ENCODE assay signal across 8 cellular contexts in the genomic region with DNA sequence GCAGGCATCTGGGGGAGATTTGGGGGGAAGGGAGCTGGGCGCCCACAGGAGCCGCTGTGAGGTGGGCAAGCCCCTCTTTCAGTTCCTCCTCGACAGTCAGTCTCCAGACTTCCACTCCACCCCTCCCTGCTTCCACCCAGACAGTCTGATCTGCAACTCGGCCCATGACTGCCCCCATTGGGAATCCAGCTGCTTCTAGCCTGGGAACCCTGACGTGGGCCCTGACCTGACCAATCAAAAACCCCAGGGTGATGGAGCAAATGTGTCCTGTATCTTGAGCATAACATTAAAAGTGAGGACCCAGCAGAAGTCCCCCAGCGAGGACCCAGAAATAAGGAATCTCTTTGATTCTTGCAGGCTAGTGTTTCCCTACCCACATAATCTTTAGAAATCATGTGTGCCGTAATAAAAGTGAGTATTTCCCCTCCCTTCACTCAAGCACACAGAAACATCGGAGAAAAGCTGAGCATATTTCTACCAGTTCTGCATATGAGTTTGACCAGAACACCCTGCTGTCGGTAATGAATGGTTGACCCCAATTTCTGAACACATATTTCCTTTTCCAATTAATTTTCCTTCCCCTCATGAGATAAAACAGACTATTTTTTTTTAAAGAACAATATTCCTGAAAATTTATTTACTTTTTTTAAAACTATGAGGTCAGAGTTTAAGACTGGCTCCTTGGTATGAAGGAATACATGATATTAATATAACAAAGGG. TPM values are rescaled to one million over a fixed set of nuclear protein-coding genes. Genes with fewer than 3 reads are reported as not detected.
DNase-seq lines count a peak whose midpoint lies in the region; ATAC-seq, FAIRE-seq and TF ChIP-seq lines count a peak whose summit lies in the region.

No MANE protein-coding gene starts in this region.

- H3K4me1 ChIP-seq in heart left ventricle (peaks cover 17 to 98% (median 85%) of the 10 kb centered on the region in 12 donors), tibial nerve (peaks cover 0 to 91% (median 39%) of the 10 kb centered on the region in 4 donors)

- peaks cover 8% of the 10 kb centered on the region for H3K36me3 Mint-ChIP-seq in activated naive CD4-positive, alpha-beta T cell treated with anti-CD3 and anti-CD28 coated beads for 36 hours (ENCODE audit: low read depth)

- peak overlapping the region; percentile 82 for H3K27ac ChIP-seq in SK-N-MC
- H3K27ac ChIP-seq in heart left ventricle: peak overlapping the region in 11 of 12 donors; percentile 46 to 99 (median 96)
- H3K27ac ChIP-seq in tibial nerve: peak overlapping the region; percentile 3 to 95 (median 71)

- H3K27me3 ChIP-seq in heart left ventricle (no peaks in the 10 kb centered on the region), tibial nerve (no peaks in the 10 kb centered on the region)

- H3K9ac ChIP-seq in SK-N-MC (ENCODE audit: insufficient read length): no peak overlapping the region

- 29 to 53% (median 40%) methylated on average over 9 of the region's 9 CpGs for WGBS in heart left ventricle, 4 donors
- 34 to 35% methylated on average over 9 of the region's 9 CpGs for WGBS in tibial nerve, 2 donors

- H3K27ac Mint-ChIP-seq in activated naive CD4-positive, alpha-beta T cell treated with anti-CD3 and anti-CD28 coated beads for 36 hours: no peak overlapping the region

- TF ChIP-seq POLR2A in GM12891 (IDR thresholded peaks at IDR 0.05; ENCODE audit: low read depth, low read length) (no peak), heart left ventricle (IDR thresholded peaks at IDR 0.05) (peak in 1 of 2 donors; percentile 17), tibial nerve (IDR thresholded peaks at IDR 0.05) (no peak)

- peaks cover 6% of the 10 kb centered on the region for H3K9me3 Mint-ChIP-seq in activated naive CD4-positive, alpha-beta T cell treated with anti-CD3 and anti-CD28 coated beads for 36 hours

- H3K36me3 ChIP-seq in SK-N-MC (ENCODE audit: insufficient read depth, low read length): peaks cover 60% of the 10 kb centered on the region
- peaks cover 0 to 50% (median 35%) of the 10 kb centered on the region in 9 donors for H3K36me3 ChIP-seq in heart left ventricle
- peaks cover 0 to 31% (median 0%) of the 10 kb centered on the region in 3 donors for H3K36me3 ChIP-seq in tibial nerve

- intact Hi-C loops in heart left ventricle (cut with DNase I): loop anchor here (5.0 to 10.0 kb wide), 10 partner anchors 34 to 244 kb away; partner anchors contain the start of genes CORO1C (in 2 of the 10), ALKBH2 (in 1 of the 10) and UNG (in 1 of the 10)
- intact Hi-C loops in activated naive CD4-positive, alpha-beta T cell treated with anti-CD3 and anti-CD28 coated beads for 36 hours (cut with micrococcal nuclease): loop anchor here (10.0 kb wide), 1 partner anchor 1086 kb away; the partner anchor contains the start of gene PRDM4

- DNase-seq in GM12891 (ENCODE audit: insufficient read length, low spot score) (peak; percentile 65), SK-N-MC (ENCODE audit: low read depth, low spot score) (no peak), heart left ventricle (peak; percentile 77 to 88 (median 85)), tibial nerve (ENCODE audit: low spot score in 2 of 2) (no peak)
- no peak for DNase-seq in stimulated activated CD4-positive, alpha-beta T cell treated with anti-CD3 and anti-CD28 coated beads, Interleukin-2, amount 100 ng/mL, for 48 hours
- no peak for DNase-seq in activated naive CD4-positive, alpha-beta T cell treated with anti-CD3 and anti-CD28 coated beads for 36 hours
- DNase-seq in activated CD4-positive, alpha-beta T cell treated with anti-CD3 and anti-CD28 coated beads, Interleukin-2, amount 50 U/mL, for 48 hours: no peak

- H3K27me3 Mint-ChIP-seq in activated naive CD4-positive, alpha-beta T cell treated with anti-CD3 and anti-CD28 coated beads for 36 hours (ENCODE audit: low read depth): no peaks in the 10 kb centered on the region

- H3K4me3 Mint-ChIP-seq in activated naive CD4-positive, alpha-beta T cell treated with anti-CD3 and anti-CD28 coated beads for 36 hours: no peak overlapping the region

- H3K4me3 ChIP-seq in SK-N-MC (peak overlapping the region; percentile 26; the same call in 1 of the 2 replicates), heart left ventricle (peak overlapping the region in 3 of 12 donors; percentile 23 to 38 (median 37)), tibial nerve (no peak overlapping the region)

- no peak for TF ChIP-seq EP300 in tibial nerve (IDR thresholded peaks at IDR 0.05)

- CTCF ChIA-PET in activated naive CD4-positive, alpha-beta T cell treated with anti-CD3 and anti-CD28 coated beads for 36 hours (lab: Charles Lee): interaction anchor here (0.7 kb wide), 2 partner anchors 171 to 221 kb away, joined by 3 read pairs; no protein-coding TSS in a partner anchor

- H3K9me3 ChIP-seq in SK-N-MC (ENCODE audit: low read depth, low read length): no peaks in the 10 kb centered on the region
- H3K9me3 ChIP-seq in heart left ventricle: peaks cover 0 to 6% (median 0%) of the 10 kb centered on the region in 12 donors
- H3K9me3 ChIP-seq in tibial nerve: no peaks in the 10 kb centered on the region

- ATAC-seq in HG02759 (IDR thresholded peaks at IDR 0.05; ENCODE audit: unreplicated experiment): peak; percentile 81
- peak in 3 of 4 donors; percentile 45 to 67 (median 54) for ATAC-seq in heart left ventricle

- peak; percentile 86 for FAIRE-seq in GM12891 (lab: Jason Lieb, UNC)

- TF ChIP-seq CTCF in heart left ventricle (IDR thresholded peaks at IDR 0.05) (peak in 5 of 12 donors; percentile 15 to 45 (median 24)), tibial nerve (IDR thresholded peaks at IDR 0.05) (no peak)

- peaks cover 11% of the 10 kb centered on the region for H3K4me1 Mint-ChIP-seq in activated naive CD4-positive, alpha-beta T cell treated with anti-CD3 and anti-CD28 coated beads for 36 hours (ENCODE audit: low read depth)

TF ChIP-seq in GM12891, 5 proteins besides CTCF, POLR2A, EP300 and RAD21:
- TF ChIP-seq TAF1 (IDR thresholded peaks at IDR 0.05; ENCODE audit: low read depth, low read length): no peak
- peak; percentile 96 for TF ChIP-seq SPI1 (IDR thresholded peaks at IDR 0.05; ENCODE audit: low read depth, low read length)
- TF ChIP-seq POU2F2 (IDR thresholded peaks at IDR 0.05; ENCODE audit: low read depth, low read length): no peak
- TF ChIP-seq POLR2AphosphoS5 (IDR thresholded peaks at IDR 0.05; ENCODE audit: low read depth, low read length): 0 out of 2 replicates have a peak, but pooled peaks have one; percentile 27
- peak; percentile 43 for TF ChIP-seq PAX5 (IDR thresholded peaks at IDR 0.05; ENCODE audit: insufficient read depth, low read length, severe bottlenecking)

RNA-seq across cellular contexts. Expression of gene SSH1, which starts 6.4 kb away (rescaled TPM):
- 10.2 TPM for polyA plus RNA-seq in GM12891 (2012; ENCODE audit: low read depth, missing spikeins)
- total RNA-seq in heart left ventricle (10 to 100 TPM; 20.2 to 45.8 (median 34.3) TPM), tibial nerve (10 to 100 TPM; 23.6 to 66.9 (median 28.0) TPM)
- 10 to 100 TPM in 1 of 2 donors, 1 to 10 TPM in 1; 7.8 to 15.2 TPM for polyA plus RNA-seq in heart left ventricle
- 10 to 100 TPM in 1 of 2 experiments, 1 to 10 TPM in 1; 8.7 to 11.1 TPM for total RNA-seq in activated naive CD4-positive, alpha-beta T cell treated with anti-CD3 and anti-CD28 coated beads for 36 hours

RNA-seq across cellular contexts. Expression of gene DAO, which starts 28.9 kb away (rescaled TPM):
- polyA plus RNA-seq in GM12891 (2012; ENCODE audit: low read depth, missing spikeins): not detected
- total RNA-seq in heart left ventricle: not detected
- polyA plus RNA-seq in heart left ventricle: not detected
- total RNA-seq in tibial nerve: not detected
- not detected for total RNA-seq in activated naive CD4-positive, alpha-beta T cell treated with anti-CD3 and anti-CD28 coated beads for 36 hours

Comparison
In these comparisons a context has a peak if more than half of its experiments do, and no peak if none do; other contexts are left out.
1. DNase-seq: peak in GM12891 (single experiment) and heart left ventricle (5 of 5); none in SK-N-MC (single experiment), tibial nerve (0 of 2), stimulated activated CD4-positive, alpha-beta T cell treated with anti-CD3 and anti-CD28 coated beads, Interleukin-2, amount 100 ng/mL, for 48 hours (0 of 2), activated naive CD4-positive, alpha-beta T cell treated with anti-CD3 and anti-CD28 coated beads for 36 hours (single experiment) and activated CD4-positive, alpha-beta T cell treated with anti-CD3 and anti-CD28 coated beads, Interleukin-2, amount 50 U/mL, for 48 hours (0 of 2).
2. Peak in every context shown above with its lines, with median percentiles within 50 percentile points of each other: H3K27ac ChIP-seq.